Comparison of ENCODE assay signal across 1 cellular context in genomic region chr17:43170140-43170765, GRCh38.
TF ChIP-seq lines count a peak whose summit lies in the region.

No MANE protein-coding gene starts in this region.

TF ChIP-seq in K562, 482 proteins besides CTCF, POLR2A, EP300 and RAD21 (continued from another document):
- TF ChIP-seq E4F1 (CRISPR knock-in tag; IDR thresholded peaks at IDR 0.05; ENCODE audit: borderline replicate concordance): peak; percentile 93
- peak; percentile 38; the same call in 1 of the 2 replicates for TF ChIP-seq DPF2 (IDR thresholded peaks at IDR 0.05)
- 0 out of 2 replicates have a peak, but pooled peaks have one; percentile 50 for TF ChIP-seq CHAMP1 (IDR thresholded peaks at IDR 0.05)
- peak; percentile 87 for TF ChIP-seq BMI1 (IDR thresholded peaks at IDR 0.05; ENCODE audit: low read length)
- TF ChIP-seq ARID1B (IDR thresholded peaks at IDR 0.05): peak; percentile 48
- peak; percentile 87 for TF ChIP-seq GABPA (tag; conservative IDR thresholded peaks at IDR 0.05; ENCODE audit: low read depth)
- peak; percentile 84 for TF ChIP-seq C11orf30 (IDR thresholded peaks at IDR 0.05; ENCODE audit: low read depth)
- no peak for TF ChIP-seq MTF1 (CRISPR knock-in tag; IDR thresholded peaks at IDR 0.05; ENCODE audit: borderline replicate concordance)
- no peak for TF ChIP-seq NR2C2 (CRISPR knock-in tag; IDR thresholded peaks at IDR 0.05)
- peak; percentile 95 for TF ChIP-seq NR2C2 (tag; IDR thresholded peaks at IDR 0.05)
- TF ChIP-seq CREB3 (tag; conservative IDR thresholded peaks at IDR 0.05; ENCODE audit: low read depth): peak; percentile 73; the same call in 1 of the 2 replicates
- TF ChIP-seq BRD9 (IDR thresholded peaks at IDR 0.05; ENCODE audit: low read depth, partially characterized antibody): peak; percentile 70
- TF ChIP-seq SMAD1 (IDR thresholded peaks at IDR 0.05; ENCODE audit: low read depth, low read length, partially characterized antibody): peak; percentile 47
- peak; percentile 91 for TF ChIP-seq SAP30 (IDR thresholded peaks at IDR 0.05; ENCODE audit: borderline replicate concordance, insufficient read depth, low read depth, low read length, poor library complexity, severe bottlenecking)
- TF ChIP-seq RAD51 (IDR thresholded peaks at IDR 0.05; ENCODE audit: borderline replicate concordance, low read depth): peak; percentile 6; the same call in 1 of the 2 replicates
- peak in 1 of 3 experiments; percentile 81; a peak in 2 of 6 replicates for TF ChIP-seq ZBTB11 (CRISPR knock-in tag; IDR thresholded peaks at IDR 0.05)
- TF ChIP-seq NONO (IDR thresholded peaks at IDR 0.05; ENCODE audit: low read depth in 2 of 2, low read length in 1 of 2): peak in 1 of 2 experiments; percentile 62; a peak in 1 of 4 replicates
- TF ChIP-seq MTA1 (IDR thresholded peaks at IDR 0.05; ENCODE audit: borderline replicate concordance): peak; percentile 98
- TF ChIP-seq SREBF2 (CRISPR knock-in tag; IDR thresholded peaks at IDR 0.05): 0 out of 2 replicates have a peak, but pooled peaks have one; percentile 43
- peak; percentile 98 for TF ChIP-seq RFX1 (IDR thresholded peaks at IDR 0.05)
- no peak for TF ChIP-seq CLOCK (CRISPR knock-in tag; IDR thresholded peaks at IDR 0.05; ENCODE audit: borderline replicate concordance)
